Comparison of ENCODE assay signal across 2 cellular contexts in genomic region chr7:135658564-135658963, GRCh38.
TF ChIP-seq lines count a peak whose summit lies in the region.

No MANE protein-coding gene starts in this region.

TF ChIP-seq in GM23338, 12 proteins besides CTCF, POLR2A, EP300 and RAD21:
- TF ChIP-seq ZNF331 (CRISPR knock-in tag; IDR thresholded peaks at IDR 0.05; ENCODE audit: low read depth) (no peak), NANOG (IDR thresholded peaks at IDR 0.05; ENCODE audit: borderline replicate concordance) (no peak), EZH2phosphoT487 (IDR thresholded peaks at IDR 0.05; ENCODE audit: unreplicated experiment) (no peak), EZH2 (IDR thresholded peaks at IDR 0.05; ENCODE audit: low read depth, unreplicated experiment) (no peak)

TF ChIP-seq in K562, 482 proteins besides CTCF, POLR2A, EP300 and RAD21:
- TF ChIP-seq SMARCB1 (IDR thresholded peaks at IDR 0.05; ENCODE audit: insufficient read length, low read depth): no peak
- TF ChIP-seq, protein P1, sequence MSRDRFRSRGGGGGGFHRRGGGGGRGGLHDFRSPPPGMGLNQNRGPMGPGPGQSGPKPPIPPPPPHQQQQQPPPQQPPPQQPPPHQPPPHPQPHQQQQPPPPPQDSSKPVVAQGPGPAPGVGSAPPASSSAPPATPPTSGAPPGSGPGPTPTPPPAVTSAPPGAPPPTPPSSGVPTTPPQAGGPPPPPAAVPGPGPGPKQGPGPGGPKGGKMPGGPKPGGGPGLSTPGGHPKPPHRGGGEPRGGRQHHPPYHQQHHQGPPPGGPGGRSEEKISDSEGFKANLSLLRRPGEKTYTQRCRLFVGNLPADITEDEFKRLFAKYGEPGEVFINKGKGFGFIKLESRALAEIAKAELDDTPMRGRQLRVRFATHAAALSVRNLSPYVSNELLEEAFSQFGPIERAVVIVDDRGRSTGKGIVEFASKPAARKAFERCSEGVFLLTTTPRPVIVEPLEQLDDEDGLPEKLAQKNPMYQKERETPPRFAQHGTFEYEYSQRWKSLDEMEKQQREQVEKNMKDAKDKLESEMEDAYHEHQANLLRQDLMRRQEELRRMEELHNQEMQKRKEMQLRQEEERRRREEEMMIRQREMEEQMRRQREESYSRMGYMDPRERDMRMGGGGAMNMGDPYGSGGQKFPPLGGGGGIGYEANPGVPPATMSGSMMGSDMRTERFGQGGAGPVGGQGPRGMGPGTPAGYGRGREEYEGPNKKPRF (IDR thresholded peaks at IDR 0.05; ENCODE audit: low read depth, low read length): no peak
- TF ChIP-seq ATF7 (IDR thresholded peaks at IDR 0.05): no peak
- no peak for TF ChIP-seq CGGBP1 (CRISPR knock-in tag; IDR thresholded peaks at IDR 0.05)
- 0 out of 2 replicates have a peak, but pooled peaks have one; percentile 37 for TF ChIP-seq ZNF76 (CRISPR knock-in tag; IDR thresholded peaks at IDR 0.05; ENCODE audit: borderline replicate concordance)
